In genomic region chr16:68364601-68364998, GRCh38 we compare ENCODE assay signal across 14 cellular contexts. TPM values are rescaled to one million over a fixed set of nuclear protein-coding genes. Genes with fewer than 3 reads are reported as not detected.
DNase-seq lines count a peak whose midpoint lies in the region; ATAC-seq, FAIRE-seq and TF ChIP-seq lines count a peak whose summit lies in the region.
"Had no signal": no experiment of that assay in that cellular context is flagged by ENCODE, and none has a peak within 500 bp of the region (broad histone marks: within the 10 kb centered on the region; RNA-seq: fewer than 3 reads in every experiment).

No MANE protein-coding gene starts in this region.

- H2AFZ ChIP-seq in DND-41 (ENCODE audit: low read depth, low read length) (no peak overlapping the region), H1 (ENCODE audit: low read length) (no peak overlapping the region)

- no peak for ATAC-seq in DND-41 (ENCODE audit: insufficient read depth, low read depth)
- no peak for ATAC-seq in GM18511 (IDR thresholded peaks at IDR 0.05; ENCODE audit: unreplicated experiment)
- no peak for ATAC-seq in stimulated activated naive CD8-positive, alpha-beta T cell treated with anti-CD3 and anti-CD28 coated beads, Interleukin-15, Interleukin-2, amounts not matched to agents 100 U/mL and 50 U/mL, for 24 hours
- ATAC-seq in HG03565 (IDR thresholded peaks at IDR 0.05; ENCODE audit: unreplicated experiment), result no peak
- ATAC-seq: gastrocnemius medialis had no signal

- H4K20me1 ChIP-seq in DND-41 (ENCODE audit: insufficient read depth, low read length), result peaks cover 93% of the 10 kb centered on the region
- H4K20me1 ChIP-seq in H1 (replicated peaks in 1 of 2; ENCODE audit: control insufficient read depth in 1 of 2, insufficient read depth in 2 of 2, low read length in 2 of 2), result no peaks in the 10 kb centered on the region

- no peak for DNase-seq in DND-41
- no peak for DNase-seq in HFF-Myc (ENCODE audit: extremely low read depth, low read depth)
- peak in 1 of 2 experiments; percentile 78 for DNase-seq in H1 (ENCODE audit: low read depth in 1 of 2, low spot score in 2 of 2)
- no peak for DNase-seq in neural crest cell (ENCODE audit: low read depth, low spot score)
- no peak for DNase-seq in D341Med (ENCODE audit: low spot score)
- no peak for DNase-seq in stimulated activated naive CD8-positive, alpha-beta T cell treated with anti-CD3 and anti-CD28 coated beads, Interleukin-15, Interleukin-2, amounts not matched to agents 100 U/mL and 50 U/mL, for 24 hours
- DNase-seq: activated T-cell treated with anti-CD3 and anti-CD28 coated beads, Interleukin-2, amount 50 U/mL, for 1 hour; gastrocnemius medialis had no signal

- no peak overlapping the region for H3K14ac ChIP-seq in H1 (ENCODE audit: insufficient read length)

- H3K23ac ChIP-seq in H1 (ENCODE audit: insufficient read length), result no peak overlapping the region

- H4K8ac ChIP-seq in H1 (ENCODE audit: extremely low read depth, insufficient read depth, low read length), result no peak overlapping the region

- H3K18ac ChIP-seq in H1 (ENCODE audit: extremely low read depth, low read length), result no peak overlapping the region

- H3K4ac ChIP-seq in H1 (replicated peaks; ENCODE audit: insufficient read length, low read depth, low read length), result no peak overlapping the region

- H3K4me3 Mint-ChIP-seq in neural crest cell, result peak overlapping the region; percentile 12
- H3K4me3 Mint-ChIP-seq: central memory CD8-positive, alpha-beta T cell had no signal

- H3K27me3 ChIP-seq in DND-41 (ENCODE audit: insufficient read depth, low read length, poor library complexity), result no peaks in the 10 kb centered on the region
- no peaks in the 10 kb centered on the region for H3K27me3 ChIP-seq in H1 (replicated peaks in 1 of 4; ENCODE audit: control insufficient read depth in 3 of 4, extremely low read depth in 1 of 4, insufficient read depth in 3 of 4, low read length in 3 of 4)
- H3K27me3 ChIP-seq: upper lobe of left lung had no signal

- H3K23me2 ChIP-seq in H1 (ENCODE audit: low read depth, low read length), result no peaks in the 10 kb centered on the region

- H2BK120ac ChIP-seq in H1 (replicated peaks; ENCODE audit: low read depth, low read length), result no peak overlapping the region

- TF ChIP-seq CTCF in DND-41 (IDR thresholded peaks at IDR 0.05; ENCODE audit: borderline replicate concordance, extremely low read depth, low read length, poor library complexity, severe bottlenecking), result peak; percentile 45
- peak; percentile 23 for TF ChIP-seq CTCF in HFF-Myc (IDR thresholded peaks at IDR 0.05; ENCODE audit: low read depth, low read length, missing control alignments)
- peak; percentile 70 to 82 (median 81) for TF ChIP-seq CTCF in H1 (IDR thresholded peaks at IDR 0.05; ENCODE audit: control extremely low read depth in 1 of 3, insufficient read depth in 1 of 3, low read depth in 1 of 3, low read length in 3 of 3)
- TF ChIP-seq CTCF in neural crest cell (conservative IDR thresholded peaks at IDR 0.05), result peak; percentile 35

- H4K91ac ChIP-seq in H1 (replicated peaks; ENCODE audit: insufficient read length, low read length), result no peak overlapping the region

- no peaks in the 10 kb centered on the region for H3K27me3 Mint-ChIP-seq in neural crest cell (ENCODE audit: low read depth)
- H3K27me3 Mint-ChIP-seq: IgD-negative memory B cell had no signal

- CTCF ChIA-PET in H1 (lab: Charles Lee; ENCODE audit: partially characterized antibody), result interaction anchor here (0.6 to 14.3 kb wide), 31 partner anchors 9 to 786 kb away, joined by 3 to 221 read pairs (median 5); partner anchors contain the start of genes SLC7A6 and SMPD3

- no peaks in the 10 kb centered on the region for H3K79me1 ChIP-seq in H1 (ENCODE audit: low read depth, low read length)

- no peaks in the 10 kb centered on the region for H3K9me3 Mint-ChIP-seq in neural crest cell
- H3K9me3 Mint-ChIP-seq: central memory CD8-positive, alpha-beta T cell; IgD-negative memory B cell had no signal

- no peaks in the 10 kb centered on the region for H3K36me3 Mint-ChIP-seq in neural crest cell (ENCODE audit: low read depth)
- H3K36me3 Mint-ChIP-seq: IgD-negative memory B cell had no signal

- H4K5ac ChIP-seq in H1 (ENCODE audit: insufficient read length, low read depth, low read length), result no peak overlapping the region

- POLR2A ChIA-PET in H1 (lab: Charles Lee; ENCODE audit: partially characterized antibody), result interaction anchor here (0.8 to 1.4 kb wide), 3 partner anchors 14 to 147 kb away, joined by 3 to 4 read pairs (median 3); no protein-coding TSS in a partner anchor

- no peak overlapping the region for H2BK5ac ChIP-seq in H1 (ENCODE audit: low read depth, low read length)

- peaks cover 100% of the 10 kb centered on the region for H3K36me3 ChIP-seq in DND-41 (ENCODE audit: insufficient read depth, low read length)
- no peaks in the 10 kb centered on the region for H3K36me3 ChIP-seq in H1 (ENCODE audit: control insufficient read depth in 2 of 4, insufficient read depth in 4 of 4, low read length in 3 of 4)

- FAIRE-seq in H1 (lab: Jason Lieb, UNC), result peak; percentile 50

- H3K4me1 ChIP-seq in DND-41 (ENCODE audit: insufficient read depth, low read length), result peaks cover 90% of the 10 kb centered on the region
- peaks cover 0 to 4% (median 3%) of the 10 kb centered on the region in 4 experiments; a peak in 3 of 7 replicates for H3K4me1 ChIP-seq in H1 (replicated peaks in 1 of 4; ENCODE audit: control insufficient read depth in 3 of 4, insufficient read depth in 4 of 4, low read length in 3 of 4)

- peak overlapping the region; percentile 84 for H3K27ac Mint-ChIP-seq in neural crest cell (ENCODE audit: unreplicated experiment)

- no peaks in the 10 kb centered on the region for H3K9me3 ChIP-seq in DND-41 (ENCODE audit: insufficient read depth, low read length, severe bottlenecking)
- no peaks in the 10 kb centered on the region for H3K9me3 ChIP-seq in H1 (ENCODE audit: insufficient read depth in 2 of 2, low read depth in 1 of 2, low read length in 1 of 2)
- H3K9me3 ChIP-seq: gastrocnemius medialis, upper lobe of left lung had no signal

- H3K27ac ChIP-seq in DND-41 (ENCODE audit: low read length) (peak overlapping the region; percentile 98), H1 (ENCODE audit: low read depth, low read length) (no peak overlapping the region)
- H3K27ac ChIP-seq: gastrocnemius medialis, upper lobe of left lung had no signal

- no peak overlapping the region for H2BK12ac ChIP-seq in H1 (ENCODE audit: low read depth, low read length)

- H2AK5ac ChIP-seq in H1 (ENCODE audit: low read depth, low read length), result no peak overlapping the region

- no peak overlapping the region for H2BK20ac ChIP-seq in H1 (ENCODE audit: low read length)

- H3K4me2 ChIP-seq in DND-41 (ENCODE audit: insufficient read depth, low read length) (peak overlapping the region; percentile 98; the same call in 1 of the 2 replicates), H1 (ENCODE audit: insufficient read depth in 1 of 2, low read depth in 2 of 2, low read length in 2 of 2) (no peak overlapping the region)

- no peak for TF ChIP-seq POLR2A in H1 (IDR thresholded peaks at IDR 0.05; ENCODE audit: control extremely low read depth in 1 of 2, low read depth in 2 of 2, low read length in 2 of 2)

- peaks cover 78% of the 10 kb centered on the region for H3K79me2 ChIP-seq in DND-41 (ENCODE audit: insufficient read depth, low read length)
- no peaks in the 10 kb centered on the region for H3K79me2 ChIP-seq in H1 (ENCODE audit: control insufficient read depth in 1 of 2, insufficient read depth in 2 of 2, low read length in 2 of 2)

- H3K56ac ChIP-seq in H1 (replicated peaks; ENCODE audit: insufficient read length, low read depth, low read length), result no peak overlapping the region

- TF ChIP-seq EP300 in H1 (IDR thresholded peaks at IDR 0.05; ENCODE audit: borderline replicate concordance in 1 of 2, low read depth in 2 of 2, low read length in 2 of 2), result no peak

- peak; percentile 69 to 80 for TF ChIP-seq RAD21 in H1 (IDR thresholded peaks at IDR 0.05 in 1 of 2, conservative IDR thresholded peaks at IDR 0.05 in 1 of 2; ENCODE audit: low read depth in 2 of 2, low read length in 2 of 2)

- H3K4me1 Mint-ChIP-seq in neural crest cell, result peaks cover 21% of the 10 kb centered on the region

- no peak overlapping the region for H2BK15ac ChIP-seq in H1 (ENCODE audit: low read length)

- peak overlapping the region; percentile 1; the same call in 1 of the 2 replicates for H3K9ac ChIP-seq in DND-41 (ENCODE audit: low read depth, low read length)
- no peak overlapping the region for H3K9ac ChIP-seq in H1 (replicated peaks in 1 of 4; ENCODE audit: extremely low read depth in 1 of 4, low read depth in 3 of 4, low read length in 3 of 4)

- no peak overlapping the region for H3K4me3 ChIP-seq in DND-41 (ENCODE audit: low read depth in 1 of 2, low read length in 2 of 2)
- no peak overlapping the region for H3K4me3 ChIP-seq in HFF-Myc (replicated peaks; ENCODE audit: low read depth, low read length)
- H3K4me3 ChIP-seq in H1 (ENCODE audit: extremely low read depth in 1 of 4, insufficient read depth in 2 of 4, low read depth in 3 of 4, low read length in 4 of 4), result no peak overlapping the region
- H3K4me3 ChIP-seq: gastrocnemius medialis, lung, upper lobe of left lung had no signal

- WGBS in H1 (ENCODE audit: extremely low coverage in 1 of 2, insufficient coverage in 1 of 2, insufficient read length in 1 of 2, insufficient replicate concordance in 2 of 2, low coverage in 1 of 2, low lambda C conversion rate in 2 of 2, missing lambda C conversion rate in 1 of 2), 2 experiments, result 82% methylated on average over 13 of the region's 13 CpGs; no CpG with 5 or more reads in 1 of the 2 experiments

RNA-seq across cellular contexts. Expression of gene PRMT7, which starts 53.8 kb away (rescaled TPM):
- total RNA-seq in H1 (2021; fragmentation: NEBNext Ultra II Directional; extraction: Animal tissue kit (Norgen Biotek cat#: 25700)), result 48.2 and 48.7 TPM in 2 replicates
- 49.3 and 67.4 TPM in 2 replicates for polyA plus RNA-seq in H1 (2011; rRNA removed)
- polyA plus RNA-seq in H1 (2011; cell fraction: cytosol; rRNA removed), result 70.2 TPM
- polyA plus RNA-seq in H1 (2011; cell fraction: nucleus; rRNA removed), result 200 TPM
- 48.4 to 57.0 TPM (median 53.5 TPM) in 4 replicates for polyA plus RNA-seq in H1 (2012, experiment 1 of 2)
- polyA plus RNA-seq in H1 (2012, experiment 2 of 2), result 53.6 TPM
- 37.0 TPM for polyA plus RNA-seq in H1 (2013, experiment 1 of 2)
- 33.0 TPM for polyA plus RNA-seq in H1 (2013, experiment 2 of 2)
- 65.7 and 68.2 TPM in 2 replicates for polyA minus RNA-seq in H1 (2011; rRNA and poly(A)+ RNA removed)
- polyA minus RNA-seq in H1 (2011; cell fraction: cytosol; rRNA and poly(A)+ RNA removed), result 44.0 TPM
- polyA minus RNA-seq in H1 (2011; cell fraction: nucleus; rRNA and poly(A)+ RNA removed), result 57.0 TPM
- 68.9 and 71.9 TPM in 2 replicates for total RNA-seq in neural crest cell

RNA-seq across cellular contexts. Expression of gene SLC7A6OS, which starts 53.9 kb away (rescaled TPM):
- 16.4 and 21.3 TPM in 2 replicates for total RNA-seq in H1 (2021; fragmentation: NEBNext Ultra II Directional; extraction: Animal tissue kit (Norgen Biotek cat#: 25700))
- polyA plus RNA-seq in H1 (2011; rRNA removed), result 7.3 and 7.6 TPM in 2 replicates
- polyA plus RNA-seq in H1 (2011; cell fraction: cytosol; rRNA removed), result 12.4 TPM
- polyA plus RNA-seq in H1 (2011; cell fraction: nucleus; rRNA removed), result 15.3 TPM
- polyA plus RNA-seq in H1 (2012, experiment 1 of 2), result 9.3 to 16.0 TPM (median 12.7 TPM) in 4 replicates
- polyA plus RNA-seq in H1 (2012, experiment 2 of 2), result 3.8 TPM
- 10.4 TPM for polyA plus RNA-seq in H1 (2013, experiment 1 of 2)
- polyA plus RNA-seq in H1 (2013, experiment 2 of 2), result 9.0 TPM
- polyA minus RNA-seq in H1 (2011; rRNA and poly(A)+ RNA removed), result 10.2 and 11.4 TPM in 2 replicates
- 6.2 TPM for polyA minus RNA-seq in H1 (2011; cell fraction: cytosol; rRNA and poly(A)+ RNA removed)
- 18.8 TPM for polyA minus RNA-seq in H1 (2011; cell fraction: nucleus; rRNA and poly(A)+ RNA removed)
- total RNA-seq in neural crest cell, result 21.3 and 23.8 TPM in 2 replicates

Comparison
In these comparisons a context has a peak if more than half of its experiments do, and no peak if none do; other contexts are left out.
1. CTCF ChIP-seq: peak in every context shown above with its lines; median percentile 81 in H1; 45 in DND-41; 35 in neural crest cell; 23 in HFF-Myc.